Comparison of ENCODE assay signal across 12 cellular contexts in the genomic region with DNA sequence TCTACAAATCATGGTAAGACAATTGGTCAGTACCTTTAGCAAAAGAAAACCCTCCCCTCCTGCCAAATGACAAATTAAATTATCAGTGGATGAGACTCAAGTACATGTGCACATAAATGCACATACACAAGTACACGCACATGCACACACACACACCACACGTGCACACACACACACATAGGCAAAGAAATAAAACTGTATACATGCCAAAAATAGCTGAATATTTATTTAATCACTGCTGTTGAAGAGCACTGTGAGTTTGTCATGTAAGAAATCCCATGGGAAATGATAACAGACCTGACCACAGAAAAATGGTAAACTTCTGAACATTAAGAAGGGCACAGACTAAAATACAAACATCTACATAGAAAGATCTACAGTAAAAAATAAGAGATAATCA. TPM values are rescaled to one million over a fixed set of nuclear protein-coding genes. Genes with fewer than 3 reads are reported as not detected.
A peak's percentile ranks its signal among the peaks of the same experiment; 100 is the strongest.
DNase-seq lines count a peak whose midpoint lies in the region; ATAC-seq and TF ChIP-seq lines count a peak whose summit lies in the region.
"Had no signal": no experiment of that assay in that cellular context is flagged by ENCODE, and none has a peak within 500 bp of the region (broad histone marks: within the 10 kb centered on the region; RNA-seq: fewer than 3 reads in every experiment).

No MANE protein-coding gene starts in this region.

- no peak for ATAC-seq in CD4-positive, alpha-beta T cell (ENCODE audit: poor library complexity)
- no peak for ATAC-seq in activated naive CD8-positive, alpha-beta T cell treated with anti-CD3 and anti-CD28 coated beads, Interleukin-2, amount 50 U/mL, for 24 hours
- ATAC-seq in HG02973 (IDR thresholded peaks at IDR 0.05; ENCODE audit: unreplicated experiment), result no peak
- ATAC-seq: WTC11 had no signal

- H3K36me3 ChIP-seq in ascending aorta (no peaks in the 10 kb centered on the region), MM.1S (replicated peaks; ENCODE audit: insufficient read depth, low read length) (no peaks in the 10 kb centered on the region)

- no peak overlapping the region for H3K4me2 ChIP-seq in MM.1S (ENCODE audit: low read depth, low read length)

- H3K4me3 ChIP-seq in ascending aorta (no peak overlapping the region), MM.1S (ENCODE audit: low read length) (no peak overlapping the region)

- no peaks in the 10 kb centered on the region for H3K9me2 ChIP-seq in MM.1S (replicated peaks; ENCODE audit: insufficient read depth, low read length)

- no peaks in the 10 kb centered on the region for H3K9me3 ChIP-seq in CD4-positive, alpha-beta T cell (ENCODE audit: control insufficient read depth, low read length)
- H3K9me3 ChIP-seq in ascending aorta (no peaks in the 10 kb centered on the region), MM.1S (replicated peaks; ENCODE audit: insufficient read depth, low read length) (no peaks in the 10 kb centered on the region)

- no peak for DNase-seq in CD4-positive, alpha-beta T cell
- DNase-seq in HCEC 1CT (peak; percentile 23), mesothelial cell of epicardium (ENCODE audit: low spot score in 2 of 2, unreplicated experiment in 2 of 2) (no peak), ascending aorta (ENCODE audit: low spot score in 2 of 2) (no peak), KBM-7 (no peak), MM.1S (no peak)
- DNase-seq in activated naive CD8-positive, alpha-beta T cell treated with anti-CD3 and anti-CD28 coated beads, Interleukin-2, amount 50 U/mL, for 24 hours, result no peak
- DNase-seq: glutamatergic neuron, NCI-H1048, retina had no signal

- H3K27ac Mint-ChIP-seq in CD4-positive, alpha-beta T cell, result peak overlapping the region; percentile 96
- H3K27ac Mint-ChIP-seq in activated naive CD8-positive, alpha-beta T cell treated with anti-CD3 and anti-CD28 coated beads, Interleukin-2, amount 50 U/mL, for 24 hours, result peak overlapping the region; percentile 91
- H3K27ac Mint-ChIP-seq in mesothelial cell of epicardium, result peak overlapping the region; percentile 14
- H3K27ac Mint-ChIP-seq: WTC11 had no signal

- intact Hi-C loops in CD4-positive, alpha-beta T cell (cut with DNase I, micrococcal nuclease), result loop anchor here in 1 of 2 experiments (5.0 kb wide), 1 partner anchor 637 kb away; no protein-coding TSS in a partner anchor
- intact Hi-C loops in ascending aorta (cut with DNase I), result no loop called here

- in situ Hi-C loops in KBM-7 (cut with MboI; ENCODE audit: low pct_unique_long_range_greater_than_20kb, low sequenced_read_pairs), result no loop called here

- peaks cover 77% of the 10 kb centered on the region for H3K4me1 Mint-ChIP-seq in CD4-positive, alpha-beta T cell (ENCODE audit: low read depth)
- peaks cover 96% of the 10 kb centered on the region for H3K4me1 Mint-ChIP-seq in activated naive CD8-positive, alpha-beta T cell treated with anti-CD3 and anti-CD28 coated beads, Interleukin-2, amount 50 U/mL, for 24 hours
- H3K4me1 Mint-ChIP-seq in mesothelial cell of epicardium, result peaks cover 28% of the 10 kb centered on the region
- H3K4me1 Mint-ChIP-seq: WTC11 had no signal

- CTCF ChIA-PET in CD4-positive, alpha-beta T cell (lab: Charles Lee), result interaction anchor here (0.9 to 1.5 kb wide), 2 partner anchors 47 to 112 kb away, joined by 3 to 5 read pairs; a partner anchor contains a TSS

- H3K27me3 Mint-ChIP-seq in CD4-positive, alpha-beta T cell, result no peaks in the 10 kb centered on the region
- H3K27me3 Mint-ChIP-seq in activated naive CD8-positive, alpha-beta T cell treated with anti-CD3 and anti-CD28 coated beads, Interleukin-2, amount 50 U/mL, for 24 hours, result no peaks in the 10 kb centered on the region
- peaks cover 19% of the 10 kb centered on the region for H3K27me3 Mint-ChIP-seq in mesothelial cell of epicardium (ENCODE audit: low read depth)

- POLR2A ChIA-PET in CD4-positive, alpha-beta T cell (lab: Charles Lee), result interaction anchor here (0.8 to 2.6 kb wide), 4 partner anchors 9 to 47 kb away, joined by 3 to 13 read pairs (median 6); a partner anchor contains a TSS

- no peak overlapping the region for H2AFZ ChIP-seq in MM.1S (ENCODE audit: low read length)

- peaks cover 14% of the 10 kb centered on the region; the same call in 1 of the 2 replicates for H3F3A ChIP-seq in MM.1S (ENCODE audit: insufficient read depth, low read length)

- TF ChIP-seq CTCF in CD4-positive, alpha-beta T cell (IDR thresholded peaks at IDR 0.05), result no peak
- no peak for TF ChIP-seq CTCF in mesothelial cell of epicardium (IDR thresholded peaks at IDR 0.05; ENCODE audit: unreplicated experiment)
- TF ChIP-seq CTCF in ascending aorta (IDR thresholded peaks at IDR 0.05), result no peak
- TF ChIP-seq CTCF in MM.1S (IDR thresholded peaks at IDR 0.05; ENCODE audit: low read length), result no peak

- peak overlapping the region; percentile 12 for H3K4me3 Mint-ChIP-seq in CD4-positive, alpha-beta T cell
- H3K4me3 Mint-ChIP-seq in activated naive CD8-positive, alpha-beta T cell treated with anti-CD3 and anti-CD28 coated beads, Interleukin-2, amount 50 U/mL, for 24 hours, result no peak overlapping the region
- no peak overlapping the region for H3K4me3 Mint-ChIP-seq in mesothelial cell of epicardium
- H3K4me3 Mint-ChIP-seq: WTC11 had no signal

- no peak overlapping the region for H3K9ac ChIP-seq in MM.1S (ENCODE audit: low read length)

- H3K36me3 Mint-ChIP-seq in CD4-positive, alpha-beta T cell (ENCODE audit: low read depth), result peaks cover 7% of the 10 kb centered on the region
- peaks cover 6% of the 10 kb centered on the region for H3K36me3 Mint-ChIP-seq in activated naive CD8-positive, alpha-beta T cell treated with anti-CD3 and anti-CD28 coated beads, Interleukin-2, amount 50 U/mL, for 24 hours (ENCODE audit: low read depth)
- H3K36me3 Mint-ChIP-seq in mesothelial cell of epicardium, result no peaks in the 10 kb centered on the region
- H3K36me3 Mint-ChIP-seq: WTC11 had no signal

- H3K27ac ChIP-seq in CD4-positive, alpha-beta T cell (ENCODE audit: low read depth, low read length), result peak overlapping the region; percentile 54
- H3K27ac ChIP-seq in ascending aorta (no peak overlapping the region), MM.1S (ENCODE audit: low read length) (no peak overlapping the region)

- H3K4me1 ChIP-seq in ascending aorta (no peaks in the 10 kb centered on the region), MM.1S (ENCODE audit: low read length) (peaks cover 14% of the 10 kb centered on the region)

- H3K27me3 ChIP-seq in CD4-positive, alpha-beta T cell (ENCODE audit: control insufficient read depth, insufficient read depth, low read length), result no peaks in the 10 kb centered on the region
- H3K27me3 ChIP-seq in ascending aorta, result no peaks in the 10 kb centered on the region
- H3K27me3 ChIP-seq in MM.1S (replicated peaks; ENCODE audit: insufficient read depth, low read length), result no peaks in the 10 kb centered on the region

- no peaks in the 10 kb centered on the region for H4K20me1 ChIP-seq in MM.1S (ENCODE audit: insufficient read depth, low read length)

- no peaks in the 10 kb centered on the region for H3K79me2 ChIP-seq in MM.1S (ENCODE audit: low read length)

- H3K9me3 Mint-ChIP-seq in CD4-positive, alpha-beta T cell, result peaks cover 2% of the 10 kb centered on the region
- no peaks in the 10 kb centered on the region for H3K9me3 Mint-ChIP-seq in activated naive CD8-positive, alpha-beta T cell treated with anti-CD3 and anti-CD28 coated beads, Interleukin-2, amount 50 U/mL, for 24 hours
- no peaks in the 10 kb centered on the region for H3K9me3 Mint-ChIP-seq in mesothelial cell of epicardium
- H3K9me3 Mint-ChIP-seq: WTC11 had no signal

RNA-seq across cellular contexts. Expression of a gene that starts 46.6 kb away (rescaled TPM):
- total RNA-seq in CD4-positive, alpha-beta T cell, result 1,000 to 10,000 TPM; 3,816 to 3,885 TPM
- total RNA-seq in mesothelial cell of epicardium, result 64.0 to 76.2 TPM (median 68.9 TPM) in 3 replicates
- 24.5 TPM for total RNA-seq in ascending aorta

Comparison
In these comparisons a context has a peak if more than half of its experiments do, and no peak if none do; other contexts are left out.
1. H3K27ac Mint-ChIP-seq: peak in every context shown above with its lines; median percentile 96 in CD4-positive, alpha-beta T cell; 91 in activated naive CD8-positive, alpha-beta T cell treated with anti-CD3 and anti-CD28 coated beads, Interleukin-2, amount 50 U/mL, for 24 hours; 14 in mesothelial cell of epicardium.
2. RNA of a gene that starts 46.6 kb away (total RNA-seq): 3,816 to 3,885 TPM in CD4-positive, alpha-beta T cell; 64.0 to 76.2 TPM in mesothelial cell of epicardium and 24.5 TPM in ascending aorta (single experiment); every median in the first group is over 10 times any median in the second.